In genomic region chr19:7920520-7921301, GRCh38 we compare ENCODE assay signal across 8 cellular contexts. TPM values are rescaled to one million over a fixed set of nuclear protein-coding genes. Genes with fewer than 3 reads are reported as not detected.
A peak's percentile ranks its signal among the peaks of the same experiment; 100 is the strongest.
DNase-seq lines count a peak whose midpoint lies in the region; ATAC-seq, FAIRE-seq and TF ChIP-seq lines count a peak whose summit lies in the region.

No MANE protein-coding gene starts in this region.

- no peak overlapping the region for H2BK120ac ChIP-seq in neuronal stem cell (ENCODE audit: low read depth, low read length)

- H2AK5ac ChIP-seq in neuronal stem cell (ENCODE audit: low read depth, low read length), result peak overlapping the region; percentile 93

- H3K9me3 ChIP-seq in MM.1S (replicated peaks; ENCODE audit: insufficient read depth, low read length) (no peaks in the 10 kb centered on the region), neuronal stem cell (replicated peaks in 1 of 2; ENCODE audit: control insufficient read depth in 2 of 2, insufficient read depth in 1 of 2, low read depth in 1 of 2, low read length in 2 of 2) (no peaks in the 10 kb centered on the region)

- peaks cover 13% of the 10 kb centered on the region for H3F3A ChIP-seq in MM.1S (ENCODE audit: insufficient read depth, low read length)

- H3K18ac ChIP-seq in neuronal stem cell (ENCODE audit: low read length), result peak overlapping the region; percentile 96

- peak overlapping the region; percentile 80 for H3K23ac ChIP-seq in neuronal stem cell (ENCODE audit: low read depth, low read length, poor library complexity)

- H3K4me2 ChIP-seq in MM.1S (ENCODE audit: low read depth, low read length) (peak overlapping the region; percentile 98), neuronal stem cell (ENCODE audit: insufficient read depth, low read length, poor library complexity, severe bottlenecking) (peak overlapping the region; percentile 75)

- H2AFZ ChIP-seq in MM.1S (ENCODE audit: low read length) (peak overlapping the region; percentile 98), neuronal stem cell (ENCODE audit: low read length) (peak overlapping the region; percentile 95)

- H3K14ac ChIP-seq in neuronal stem cell (ENCODE audit: low read length), result peak overlapping the region; percentile 15

- H2BK15ac ChIP-seq in neuronal stem cell (ENCODE audit: low read length), result peak overlapping the region; percentile 95

- peak overlapping the region; percentile 71; the same call in 1 of the 2 replicates for H3K27ac ChIP-seq in MM.1S (ENCODE audit: low read length)
- peak overlapping the region; percentile 68 for H3K27ac ChIP-seq in foreskin keratinocyte
- H3K27ac ChIP-seq in neuronal stem cell (replicated peaks; ENCODE audit: low read length), result peak overlapping the region; percentile 96

- TF ChIP-seq CTCF in MM.1S (IDR thresholded peaks at IDR 0.05; ENCODE audit: low read length) (no peak), foreskin keratinocyte (conservative IDR thresholded peaks at IDR 0.05) (no peak)

- H4K91ac ChIP-seq in neuronal stem cell (ENCODE audit: low read depth, low read length, poor library complexity), result no peak overlapping the region

- peak overlapping the region; percentile 87 for H2BK5ac ChIP-seq in neuronal stem cell (ENCODE audit: low read length)

- H3K4me1 ChIP-seq in MM.1S (ENCODE audit: low read length) (peaks cover 10% of the 10 kb centered on the region; the same call in 1 of the 2 replicates), foreskin keratinocyte (no peaks in the 10 kb centered on the region), neuronal stem cell (ENCODE audit: control insufficient read depth in 2 of 2, insufficient read depth in 1 of 2, low read depth in 1 of 2, low read length in 2 of 2) (peaks cover 22 to 29% of the 10 kb centered on the region in 2 donors)

- H3K79me2 ChIP-seq in MM.1S (ENCODE audit: low read length), result no peaks in the 10 kb centered on the region

- DNase-seq in EH (ENCODE audit: low read depth), result peak; percentile 97
- DNase-seq in H54 (ENCODE audit: insufficient read length, low spot score), result peak; percentile 86
- DNase-seq in MM.1S, result peak; percentile 98
- DNase-seq in SIG-M5 (lab: John Stamatoyannopoulos, UW), result peak; percentile 84
- peak; percentile 99 for DNase-seq in activated gamma-delta T cell treated with anti-CD3 and anti-CD28 coated beads, Interleukin-2, amount 50 U/mL, for 16 hours (ENCODE audit: low read depth)
- DNase-seq in foreskin keratinocyte, result peak; percentile 76 to 88
- DNase-seq in neuronal stem cell (ENCODE audit: low spot score), result peak; percentile 95
- peak; percentile 93 for DNase-seq in stromal cell of bone marrow (ENCODE audit: low read depth)

- H3K36me3 ChIP-seq in MM.1S (replicated peaks; ENCODE audit: insufficient read depth, low read length) (no peaks in the 10 kb centered on the region), neuronal stem cell (replicated peaks in 1 of 2; ENCODE audit: control insufficient read depth in 2 of 2, insufficient read depth in 2 of 2, low read length in 2 of 2) (peaks cover 23 to 29% of the 10 kb centered on the region in 2 donors)

- ATAC-seq in foreskin keratinocyte, result peak; percentile 50

- peak; percentile 45; the same call in 1 of the 2 replicates for TF ChIP-seq POLR2A in H54 (IDR thresholded peaks at IDR 0.05; ENCODE audit: low read depth, low read length)

- H4K8ac ChIP-seq in neuronal stem cell (ENCODE audit: low read depth, low read length), result no peak overlapping the region

- peak; percentile 15 for FAIRE-seq in H54 (lab: Jason Lieb, UNC)

- peaks cover 22% of the 10 kb centered on the region for H3K79me1 ChIP-seq in neuronal stem cell (ENCODE audit: low read depth, low read length)

- no CpG with 5 or more reads among the region's 62 CpGs for WGBS in neuronal stem cell (ENCODE audit: extremely low coverage in 2 of 2, insufficient read length in 2 of 2, insufficient replicate concordance in 1 of 2), 2 donors

- H3K4me3 ChIP-seq in MM.1S (ENCODE audit: low read length), result peak overlapping the region; percentile 76
- H3K4me3 ChIP-seq in neuronal stem cell (ENCODE audit: low read length in 2 of 2), result peak overlapping the region; percentile 64 to 98

- no peak overlapping the region for H2BK12ac ChIP-seq in neuronal stem cell (ENCODE audit: low read length)

- no peaks in the 10 kb centered on the region for H3K9me2 ChIP-seq in MM.1S (replicated peaks; ENCODE audit: insufficient read depth, low read length)

- H3K9ac ChIP-seq in MM.1S (ENCODE audit: low read length), result peak overlapping the region; percentile 72; the same call in 1 of the 2 replicates
- H3K9ac ChIP-seq in neuronal stem cell (ENCODE audit: low read depth, low read length, poor library complexity), result peak overlapping the region; percentile 92

- no peak overlapping the region for H3K4ac ChIP-seq in neuronal stem cell (ENCODE audit: low read length)

- H3K27me3 ChIP-seq in MM.1S (replicated peaks; ENCODE audit: insufficient read depth, low read length) (peaks cover 26% of the 10 kb centered on the region), foreskin keratinocyte (peaks cover 35% of the 10 kb centered on the region), neuronal stem cell (ENCODE audit: control insufficient read depth in 3 of 3, insufficient read depth in 3 of 3, low read depth in 1 of 3, low read length in 3 of 3) (peaks cover 17 to 31% (median 18%) of the 10 kb centered on the region in 3 experiments)

- H4K20me1 ChIP-seq in MM.1S (ENCODE audit: insufficient read depth, low read length), result 0 out of 2 replicates have a peak, but pooled peaks cover 7% of the 10 kb centered on the region

RNA-seq across cellular contexts. Expression of gene SNAPC2, which starts 0.6 kb away (rescaled TPM):
- total RNA-seq in foreskin keratinocyte, result 22.5 and 22.7 TPM in 2 replicates
- polyA plus RNA-seq in foreskin keratinocyte, result 30.6 and 32.0 TPM in 2 replicates
- polyA plus RNA-seq in neuronal stem cell (2013, experiment 1 of 2), result 35.6 TPM
- 32.9 TPM for polyA plus RNA-seq in neuronal stem cell (2013, experiment 2 of 2)

RNA-seq across cellular contexts. Expression of gene CTXN1, which starts 5.2 kb away (rescaled TPM):
- total RNA-seq in foreskin keratinocyte, result 1.5 and 1.7 TPM in 2 replicates
- 5.1 and 6.4 TPM in 2 replicates for polyA plus RNA-seq in foreskin keratinocyte
- polyA plus RNA-seq in neuronal stem cell (2013, experiment 1 of 2), result 136 TPM
- 129 TPM for polyA plus RNA-seq in neuronal stem cell (2013, experiment 2 of 2)

RNA-seq across cellular contexts. Expression of gene TGFBR3L, which starts 6.1 kb away (rescaled TPM):
- 2.1 and 2.5 TPM in 2 replicates for total RNA-seq in foreskin keratinocyte
- 3.6 and 5.0 TPM in 2 replicates for polyA plus RNA-seq in foreskin keratinocyte
- 1.3 TPM for polyA plus RNA-seq in neuronal stem cell (2013, experiment 1 of 2)
- 1.9 TPM for polyA plus RNA-seq in neuronal stem cell (2013, experiment 2 of 2)

RNA-seq across cellular contexts. Expression of gene MAP2K7, which starts 17.0 kb away (rescaled TPM):
- total RNA-seq in foreskin keratinocyte, result 12.7 and 13.5 TPM in 2 replicates
- 15.6 and 18.3 TPM in 2 replicates for polyA plus RNA-seq in foreskin keratinocyte
- 32.5 TPM for polyA plus RNA-seq in neuronal stem cell (2013, experiment 1 of 2)
- polyA plus RNA-seq in neuronal stem cell (2013, experiment 2 of 2), result 32.3 TPM

RNA-seq across cellular contexts. Expression of gene TIMM44, which starts 22.8 kb away (rescaled TPM):
- total RNA-seq in foreskin keratinocyte, result 63.0 and 67.5 TPM in 2 replicates
- polyA plus RNA-seq in foreskin keratinocyte, result 50.0 and 53.9 TPM in 2 replicates
- polyA plus RNA-seq in neuronal stem cell (2013, experiment 1 of 2), result 50.7 TPM
- 56.0 TPM for polyA plus RNA-seq in neuronal stem cell (2013, experiment 2 of 2)

Comparison
In these comparisons a context has a peak if more than half of its experiments do, and no peak if none do; other contexts are left out.
1. Peak in every context shown above with its lines: DNase-seq, ATAC-seq, H3K4me3 ChIP-seq and H3K27ac ChIP-seq.